22 cellular contexts compared by ENCODE assay signal in the genomic region with DNA sequence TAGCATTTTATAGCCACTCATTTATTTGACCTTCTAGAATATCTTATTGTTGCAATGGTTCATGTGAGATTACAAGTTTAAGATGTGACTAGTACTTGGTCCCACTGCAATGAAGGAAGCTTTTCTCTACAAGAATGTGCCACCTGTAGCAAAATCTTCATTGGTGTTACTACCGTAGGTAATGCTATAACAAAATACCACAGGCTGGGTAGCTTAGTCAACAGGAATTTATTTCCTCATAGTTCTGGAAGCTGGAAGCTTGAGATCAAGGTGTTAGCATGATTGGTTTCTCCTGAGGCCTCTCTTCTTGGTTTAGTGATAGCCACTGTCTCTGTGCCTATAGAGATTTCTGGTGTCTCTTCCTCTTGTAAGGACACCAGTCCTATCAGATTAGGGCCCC.
"Had no signal": no experiment of that assay in that cellular context is flagged by ENCODE, and none has a peak within 500 bp of the region (broad histone marks: within the 10 kb centered on the region; RNA-seq: fewer than 3 reads in every experiment).

No MANE protein-coding gene starts in this region.

- H3K36me3 Mint-ChIP-seq: naive thymus-derived CD4-positive, alpha-beta T cell; stimulated activated naive B cell treated with anti-CD40 and anti-IgM and Interleukin-4, amounts not matched to agents 10 μg/mL and 1 μg/mL and 100 μg/mL, for 72 hours had no signal

- H3K4me1 Mint-ChIP-seq: naive thymus-derived CD4-positive, alpha-beta T cell; stimulated activated naive B cell treated with anti-CD40 and anti-IgM and Interleukin-4, amounts not matched to agents 10 μg/mL and 1 μg/mL and 100 μg/mL, for 72 hours; stimulated activated naive CD8-positive, alpha-beta T cell treated with anti-CD3 and anti-CD28 coated beads, Interleukin-15, amount 100 ng/mL, for 72 hours had no signal

- H3K27me3 ChIP-seq: esophagus muscularis mucosa, gastrocnemius medialis, neutrophil, right atrium auricular region, sigmoid colon, transverse colon had no signal

- H3K36me3 ChIP-seq: esophagus muscularis mucosa, gastrocnemius medialis, left ventricle myocardium inferior, lower lobe of right lung, neutrophil, right atrium auricular region, sigmoid colon, thoracic aorta, transverse colon had no signal

- H3K27me3 Mint-ChIP-seq: naive thymus-derived CD4-positive, alpha-beta T cell; stimulated activated naive B cell treated with anti-CD40 and anti-IgM and Interleukin-4, amounts not matched to agents 10 μg/mL and 1 μg/mL and 100 μg/mL, for 72 hours; stimulated activated naive CD8-positive, alpha-beta T cell treated with anti-CD3 and anti-CD28 coated beads, Interleukin-15, amount 100 ng/mL, for 72 hours had no signal

- H3K9me3 ChIP-seq: esophagus muscularis mucosa, gastrocnemius medialis, left ventricle myocardium inferior, lower lobe of right lung, neutrophil, right atrium auricular region, sigmoid colon, thoracic aorta, transverse colon had no signal

- DNase-seq: effector memory CD4-positive, alpha-beta T cell; gastrocnemius medialis; glutamatergic neuron; islet precursor cell; left cardiac atrium; left ventricle myocardium inferior; lower lobe of right lung; mesenchymal stem cell; naive thymus-derived CD4-positive, alpha-beta T cell; posterior cingulate gyrus; sigmoid colon; stimulated activated CD4-positive, alpha-beta T cell treated with anti-CD3 and anti-CD28 coated beads, Interleukin-2, amount 100 ng/mL, for 24 hours; stimulated activated CD4-positive, alpha-beta T cell treated with anti-CD3 and anti-CD28 coated beads, Interleukin-4, amount 100 ng/mL, for 4 hours; stimulated activated naive B cell treated with anti-CD40 and anti-IgM and Interleukin-4, amounts not matched to agents 10 μg/mL and 1 μg/mL and 100 μg/mL, for 72 hours; stimulated activated naive CD8-positive, alpha-beta T cell treated with anti-CD3 and anti-CD28 coated beads, Interleukin-15, amount 100 ng/mL, for 72 hours; transverse colon had no signal

- H3K9me3 Mint-ChIP-seq: stimulated activated naive B cell treated with anti-CD40 and anti-IgM and Interleukin-4, amounts not matched to agents 10 μg/mL and 1 μg/mL and 100 μg/mL, for 72 hours; stimulated activated naive CD8-positive, alpha-beta T cell treated with anti-CD3 and anti-CD28 coated beads, Interleukin-15, amount 100 ng/mL, for 72 hours had no signal

- H3K4me1 ChIP-seq: esophagus muscularis mucosa, gastrocnemius medialis, left ventricle myocardium inferior, lower lobe of right lung, right atrium auricular region, sigmoid colon, transverse colon had no signal

- H3K27ac Mint-ChIP-seq: naive thymus-derived CD4-positive, alpha-beta T cell; stimulated activated naive B cell treated with anti-CD40 and anti-IgM and Interleukin-4, amounts not matched to agents 10 μg/mL and 1 μg/mL and 100 μg/mL, for 72 hours; stimulated activated naive CD8-positive, alpha-beta T cell treated with anti-CD3 and anti-CD28 coated beads, Interleukin-15, amount 100 ng/mL, for 72 hours had no signal

- H3K27ac ChIP-seq: epithelial cell of prostate, esophagus muscularis mucosa, gastrocnemius medialis, left ventricle myocardium inferior, lower lobe of right lung, neutrophil, right atrium auricular region, sigmoid colon, skin epidermis, thoracic aorta, transverse colon had no signal

- ATAC-seq: gastrocnemius medialis; left cardiac atrium; lower lobe of right lung; naive thymus-derived CD4-positive, alpha-beta T cell; stimulated activated naive B cell treated with anti-CD40 and anti-IgM and Interleukin-4, amounts not matched to agents 10 μg/mL and 1 μg/mL and 100 μg/mL, for 72 hours; stimulated activated naive CD8-positive, alpha-beta T cell treated with anti-CD3 and anti-CD28 coated beads, Interleukin-15, amount 100 ng/mL, for 72 hours had no signal

- H3K4me3 ChIP-seq: esophagus muscularis mucosa, gastrocnemius medialis, left ventricle myocardium inferior, lower lobe of right lung, right atrium auricular region, sigmoid colon, skin epidermis, thoracic aorta, transverse colon had no signal

- H3K4me3 Mint-ChIP-seq: naive thymus-derived CD4-positive, alpha-beta T cell; stimulated activated naive B cell treated with anti-CD40 and anti-IgM and Interleukin-4, amounts not matched to agents 10 μg/mL and 1 μg/mL and 100 μg/mL, for 72 hours; stimulated activated naive CD8-positive, alpha-beta T cell treated with anti-CD3 and anti-CD28 coated beads, Interleukin-15, amount 100 ng/mL, for 72 hours had no signal
